8 cellular contexts compared by ENCODE assay signal in genomic region chr14:101442451-101442850, GRCh38.
DNase-seq lines count a peak whose midpoint lies in the region; ATAC-seq and TF ChIP-seq lines count a peak whose summit lies in the region.
"Had no signal": no experiment of that assay in that cellular context is flagged by ENCODE, and none has a peak within 500 bp of the region (broad histone marks: within the 10 kb centered on the region; RNA-seq: fewer than 3 reads in every experiment).

No MANE protein-coding gene starts in this region.

- H3K4me3 ChIP-seq in hepatocyte, result no peak overlapping the region

- ATAC-seq in stimulated activated naive CD8-positive, alpha-beta T cell treated with anti-CD3 and anti-CD28 coated beads, Interleukin-15, Interleukin-2, amounts not matched to agents 100 U/mL and 50 U/mL, for 24 hours, result peak; percentile 89
- ATAC-seq in GM19395 (IDR thresholded peaks at IDR 0.05; ENCODE audit: unreplicated experiment) (no peak), HG02798 (IDR thresholded peaks at IDR 0.05; ENCODE audit: poor library complexity, unreplicated experiment) (no peak)

- H3K9me3 ChIP-seq in hepatocyte (ENCODE audit: low read depth), result no peaks in the 10 kb centered on the region

- H3K4me2 ChIP-seq in hepatocyte, result no peak overlapping the region

- DNase-seq in T-helper 2 cell treated with Interferon-gamma antibody and Interleukin-4, amounts not matched to agents 5 μg/mL and 100 μg/mL, for 36 hours (ENCODE audit: low spot score), result peak; percentile 72
- peak; percentile 65 for DNase-seq in activated T-helper 1 cell treated with anti-CD3 and anti-CD28 coated beads, Interleukin-12 subunit alpha, Interleukin-12 subunit beta, Interleukin-2, Interleukin-4 antibody, amounts not matched to agents 30 ng/mL and 10 ng/mL and 1 ng/mL, durations not matched to agents 14 hours and 24 hours and 36 hours (ENCODE audit: low spot score)
- DNase-seq in posterior vena cava (ENCODE audit: low spot score), result peak; percentile 58
- peak; percentile 68 for DNase-seq in stimulated activated naive CD8-positive, alpha-beta T cell treated with anti-CD3 and anti-CD28 coated beads, Interleukin-15, Interleukin-2, amounts not matched to agents 100 U/mL and 50 U/mL, for 24 hours
- no peak for DNase-seq in hepatocyte (ENCODE audit: low spot score)
- DNase-seq: foreskin fibroblast had no signal

- H3K4me3 Mint-ChIP-seq in T-helper 2 cell treated with Interferon-gamma antibody and Interleukin-4, amounts not matched to agents 5 μg/mL and 100 μg/mL, for 36 hours, result peak overlapping the region; percentile 41
- H3K4me3 Mint-ChIP-seq in activated T-helper 1 cell treated with anti-CD3 and anti-CD28 coated beads, Interleukin-12 subunit alpha, Interleukin-12 subunit beta, Interleukin-2, Interleukin-4 antibody, amounts not matched to agents 30 ng/mL and 10 ng/mL and 1 ng/mL, durations not matched to agents 14 hours and 24 hours and 36 hours, result no peak overlapping the region

- H2AFZ ChIP-seq in hepatocyte, result no peak overlapping the region

- WGBS in hepatocyte (ENCODE audit: low lambda C conversion rate, missing lambda C conversion rate), result 95% methylated on average over 21 of the region's 21 CpGs

- H3K27me3 ChIP-seq in hepatocyte, result no peaks in the 10 kb centered on the region

- H3K36me3 Mint-ChIP-seq in T-helper 2 cell treated with Interferon-gamma antibody and Interleukin-4, amounts not matched to agents 5 μg/mL and 100 μg/mL, for 36 hours (ENCODE audit: low read depth), result no peaks in the 10 kb centered on the region
- H3K36me3 Mint-ChIP-seq in activated T-helper 1 cell treated with anti-CD3 and anti-CD28 coated beads, Interleukin-12 subunit alpha, Interleukin-12 subunit beta, Interleukin-2, Interleukin-4 antibody, amounts not matched to agents 30 ng/mL and 10 ng/mL and 1 ng/mL, durations not matched to agents 14 hours and 24 hours and 36 hours (ENCODE audit: low read depth), result no peaks in the 10 kb centered on the region

- no peaks in the 10 kb centered on the region for H3K4me1 ChIP-seq in hepatocyte (ENCODE audit: insufficient read depth)

- H3K79me2 ChIP-seq in hepatocyte, result no peaks in the 10 kb centered on the region

- intact Hi-C loops in activated T-helper 1 cell treated with anti-CD3 and anti-CD28 coated beads, Interleukin-12 subunit alpha, Interleukin-12 subunit beta, Interleukin-2, Interleukin-4 antibody, amounts not matched to agents 30 ng/mL and 10 ng/mL and 1 ng/mL, durations not matched to agents 14 hours and 24 hours and 36 hours (cut with micrococcal nuclease), result no loop called here
- intact Hi-C loops in posterior vena cava (cut with DNase I), result no loop called here

- peaks cover 13% of the 10 kb centered on the region for H3K4me1 Mint-ChIP-seq in T-helper 2 cell treated with Interferon-gamma antibody and Interleukin-4, amounts not matched to agents 5 μg/mL and 100 μg/mL, for 36 hours (ENCODE audit: low read depth)
- H3K4me1 Mint-ChIP-seq in activated T-helper 1 cell treated with anti-CD3 and anti-CD28 coated beads, Interleukin-12 subunit alpha, Interleukin-12 subunit beta, Interleukin-2, Interleukin-4 antibody, amounts not matched to agents 30 ng/mL and 10 ng/mL and 1 ng/mL, durations not matched to agents 14 hours and 24 hours and 36 hours (ENCODE audit: low read depth), result peaks cover 12% of the 10 kb centered on the region

- H3K9me3 Mint-ChIP-seq in T-helper 2 cell treated with Interferon-gamma antibody and Interleukin-4, amounts not matched to agents 5 μg/mL and 100 μg/mL, for 36 hours, result no peaks in the 10 kb centered on the region
- H3K9me3 Mint-ChIP-seq in activated T-helper 1 cell treated with anti-CD3 and anti-CD28 coated beads, Interleukin-12 subunit alpha, Interleukin-12 subunit beta, Interleukin-2, Interleukin-4 antibody, amounts not matched to agents 30 ng/mL and 10 ng/mL and 1 ng/mL, durations not matched to agents 14 hours and 24 hours and 36 hours, result no peaks in the 10 kb centered on the region

- H3K36me3 ChIP-seq in hepatocyte (replicated peaks; ENCODE audit: insufficient read depth, low read depth), result no peaks in the 10 kb centered on the region

- no peaks in the 10 kb centered on the region for H3K9me2 ChIP-seq in hepatocyte (replicated peaks; ENCODE audit: insufficient read depth)

- H3K27me3 Mint-ChIP-seq in T-helper 2 cell treated with Interferon-gamma antibody and Interleukin-4, amounts not matched to agents 5 μg/mL and 100 μg/mL, for 36 hours (ENCODE audit: low read depth), result peaks cover 76% of the 10 kb centered on the region
- H3K27me3 Mint-ChIP-seq in activated T-helper 1 cell treated with anti-CD3 and anti-CD28 coated beads, Interleukin-12 subunit alpha, Interleukin-12 subunit beta, Interleukin-2, Interleukin-4 antibody, amounts not matched to agents 30 ng/mL and 10 ng/mL and 1 ng/mL, durations not matched to agents 14 hours and 24 hours and 36 hours (ENCODE audit: insufficient read depth), result peaks cover 78% of the 10 kb centered on the region

- H4K20me1 ChIP-seq in hepatocyte (ENCODE audit: insufficient read depth, poor library complexity, severe bottlenecking), result no peaks in the 10 kb centered on the region

- H3K27ac ChIP-seq in hepatocyte, result no peak overlapping the region

- peak overlapping the region; percentile 10 for H3K27ac Mint-ChIP-seq in T-helper 2 cell treated with Interferon-gamma antibody and Interleukin-4, amounts not matched to agents 5 μg/mL and 100 μg/mL, for 36 hours
- H3K27ac Mint-ChIP-seq in activated T-helper 1 cell treated with anti-CD3 and anti-CD28 coated beads, Interleukin-12 subunit alpha, Interleukin-12 subunit beta, Interleukin-2, Interleukin-4 antibody, amounts not matched to agents 30 ng/mL and 10 ng/mL and 1 ng/mL, durations not matched to agents 14 hours and 24 hours and 36 hours, result peak overlapping the region; percentile 45

- TF ChIP-seq CTCF in hepatocyte (IDR thresholded peaks at IDR 0.05; ENCODE audit: poor library complexity), result no peak
